ENCODE assay signal across 32 cellular contexts in the genomic region with DNA sequence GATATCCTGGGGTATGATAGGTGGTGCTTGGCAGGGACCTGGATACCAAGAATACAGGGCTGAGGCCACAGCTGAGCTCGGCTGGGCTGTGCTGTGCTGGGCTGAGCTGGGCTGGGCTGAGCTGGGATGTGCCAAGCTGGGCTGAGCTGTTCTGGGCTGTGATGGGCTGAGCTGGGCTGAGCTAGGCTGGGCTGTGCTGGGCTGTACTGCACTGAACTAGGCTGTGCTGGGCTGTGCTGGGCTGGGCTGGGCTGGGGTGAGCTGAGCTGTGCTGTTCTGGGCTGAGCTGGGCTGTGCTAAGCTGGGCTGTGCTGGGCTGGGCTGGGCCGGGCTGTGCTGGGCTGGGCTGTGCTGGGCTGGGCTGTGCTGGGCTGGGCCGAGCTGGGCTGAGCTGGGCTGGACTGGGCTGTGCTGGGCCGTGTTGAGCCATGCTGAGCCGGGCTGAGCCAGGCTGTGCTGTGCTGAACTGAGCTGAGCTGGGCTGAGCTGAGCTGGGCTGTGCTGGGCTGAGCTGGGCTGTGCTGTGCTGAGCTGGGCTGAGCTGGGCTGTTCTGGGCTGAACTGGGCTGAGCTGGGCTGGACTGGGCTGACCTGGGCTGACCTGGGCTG.
DNase-seq lines count a peak whose midpoint lies in the region; ATAC-seq and TF ChIP-seq lines count a peak whose summit lies in the region.
"Had no signal": no experiment of that assay in that cellular context is flagged by ENCODE, and none has a peak within 500 bp of the region (broad histone marks: within the 10 kb centered on the region; RNA-seq: fewer than 3 reads in every experiment).

No MANE protein-coding gene starts in this region.

- H2AK5ac ChIP-seq in neuronal stem cell (ENCODE audit: low read depth, low read length) = peak overlapping the region; percentile 84

- CTCF ChIA-PET in activated CD4-positive, alpha-beta memory T cell treated with anti-CD3 and anti-CD28 coated beads for 36 hours (lab: Charles Lee) = no interaction called here

- DNase-seq in left ventricle myocardium superior (no peak), right atrium auricular region (ENCODE audit: low spot score) (no peak), body of pancreas (no peak), neuronal stem cell (ENCODE audit: low spot score) (no peak), NCI-H2171 (lab: John Stamatoyannopoulos, UW) (no peak), ecto neural progenitor cell (ENCODE audit: low spot score) (no peak)
- no peak for DNase-seq in activated CD4-positive, alpha-beta memory T cell treated with anti-CD3 and anti-CD28 coated beads for 36 hours
- DNase-seq: ACHN; activated CD4-positive, CD25-positive, alpha-beta regulatory T cell; activated gamma-delta T cell treated with Interleukin-2 at 50 U/mL for 16 hours; activated naive CD8-positive, alpha-beta T cell treated with anti-CD3 and anti-CD28 coated beads, Interleukin-2, amount 10 ng/mL, durations not matched to agents 7 days and 5 days; caudate nucleus; CD8-positive, alpha-beta T cell; endodermal cell; MM.1S; NCI-H1105 treated with DMSO at 0.1 percent for 48 hours; NCI-H187 treated with DMSO at 0.1 percent for 48 hours; NCI-H2171 treated with DMSO at 0.1 percent for 48 hours; NCI-H510A; ovary; SK-N-SH; stimulated activated naive CD4-positive, alpha-beta T cell treated with Interleukin-2 at 50 U/mL for 16 hours; testis had no signal

- no peak overlapping the region for H3K27ac Mint-ChIP-seq in activated CD4-positive, alpha-beta memory T cell treated with anti-CD3 and anti-CD28 coated beads for 36 hours
- H3K27ac Mint-ChIP-seq: B cell; CD8-positive, alpha-beta T cell; dendritic cell treated with granulocyte-macrophage colony-stimulating factor and Interleukin-4, amounts not matched to agents 40 ng/mL and 50 ng/mL, for 4 days; endodermal cell; nephron progenitor cell; T-helper 1 cell treated with Interleukin-12 subunit alpha and Interleukin-12 subunit beta and Interleukin-4 antibody, amounts not matched to agents 30 μg/mL and 1 μg/mL, for 36 hours had no signal

- H3K4ac ChIP-seq in neuronal stem cell (ENCODE audit: low read length) = peak overlapping the region; percentile 23

- H3K4me1 Mint-ChIP-seq in activated CD4-positive, alpha-beta memory T cell treated with anti-CD3 and anti-CD28 coated beads for 36 hours (ENCODE audit: low read depth) = peaks cover 2% of the 10 kb centered on the region
- H3K4me1 Mint-ChIP-seq: activated naive CD8-positive, alpha-beta T cell treated with anti-CD3 and anti-CD28 coated beads, Interleukin-2, amount 10 ng/mL, durations not matched to agents 7 days and 5 days; endodermal cell had no signal

- no peak overlapping the region for H2BK5ac ChIP-seq in neuronal stem cell (ENCODE audit: low read length)

- H3K4me1 ChIP-seq in right atrium auricular region = no peaks in the 10 kb centered on the region
- H3K4me1 ChIP-seq in body of pancreas = peaks cover 31% of the 10 kb centered on the region
- H3K4me1 ChIP-seq in neuronal stem cell (ENCODE audit: control insufficient read depth in 2 of 2, insufficient read depth in 1 of 2, low read depth in 1 of 2, low read length in 2 of 2) = no peaks in the 10 kb centered on the region
- H3K4me1 ChIP-seq: testis, vagina had no signal

- H2AFZ ChIP-seq in neuronal stem cell (ENCODE audit: low read length) = no peak overlapping the region
- H2AFZ ChIP-seq: GM23248 had no signal

- H3K9me3 ChIP-seq in right atrium auricular region (no peaks in the 10 kb centered on the region), body of pancreas (no peaks in the 10 kb centered on the region), neuronal stem cell (replicated peaks in 1 of 2; ENCODE audit: control insufficient read depth in 2 of 2, insufficient read depth in 1 of 2, low read depth in 1 of 2, low read length in 2 of 2) (peaks cover 0 to 4% of the 10 kb centered on the region in 2 donors)
- H3K9me3 ChIP-seq: ovary, SK-N-SH, testis, vagina had no signal

- H4K8ac ChIP-seq in neuronal stem cell (ENCODE audit: low read depth, low read length) = peak overlapping the region; percentile 65

- peaks cover 2% of the 10 kb centered on the region for H3K79me1 ChIP-seq in neuronal stem cell (ENCODE audit: low read depth, low read length)

- H3K23ac ChIP-seq in neuronal stem cell (ENCODE audit: low read depth, low read length, poor library complexity) = peak overlapping the region; percentile 80

- H3K27me3 ChIP-seq in right atrium auricular region (no peaks in the 10 kb centered on the region), body of pancreas (no peaks in the 10 kb centered on the region), neuronal stem cell (ENCODE audit: control insufficient read depth in 3 of 3, insufficient read depth in 3 of 3, low read depth in 1 of 3, low read length in 3 of 3) (peaks cover 0 to 70% (median 0%) of the 10 kb centered on the region in 3 experiments)
- H3K27me3 ChIP-seq: ovary, testis, vagina had no signal

- H3K4me3 Mint-ChIP-seq in activated CD4-positive, alpha-beta memory T cell treated with anti-CD3 and anti-CD28 coated beads for 36 hours = no peak overlapping the region
- H3K4me3 Mint-ChIP-seq: activated naive CD8-positive, alpha-beta T cell treated with anti-CD3 and anti-CD28 coated beads, Interleukin-2, amount 10 ng/mL, durations not matched to agents 7 days and 5 days; B cell; CD8-positive, alpha-beta T cell; dendritic cell treated with granulocyte-macrophage colony-stimulating factor and Interleukin-4, amounts not matched to agents 40 ng/mL and 50 ng/mL, for 4 days; endodermal cell; nephron progenitor cell; T-helper 1 cell treated with Interleukin-12 subunit alpha and Interleukin-12 subunit beta and Interleukin-4 antibody, amounts not matched to agents 30 μg/mL and 1 μg/mL, for 36 hours had no signal

- TF ChIP-seq POLR2A in body of pancreas (IDR thresholded peaks at IDR 0.05) = no peak

- TF ChIP-seq CTCF in right atrium auricular region (IDR thresholded peaks at IDR 0.05) (no peak), body of pancreas (IDR thresholded peaks at IDR 0.05) (no peak)

- peak overlapping the region; percentile 97 for H3K14ac ChIP-seq in neuronal stem cell (ENCODE audit: low read length)

- 17 to 79% methylated on average over 1 to 3 of the region's 5 CpGs for WGBS in body of pancreas, 2 donors
- WGBS in neuronal stem cell (ENCODE audit: extremely low coverage in 2 of 2, insufficient read length in 2 of 2, insufficient replicate concordance in 1 of 2), 2 donors = no CpG with 5 or more reads among the region's 5 CpGs

- H3K36me3 Mint-ChIP-seq in activated CD4-positive, alpha-beta memory T cell treated with anti-CD3 and anti-CD28 coated beads for 36 hours = no peaks in the 10 kb centered on the region
- H3K36me3 Mint-ChIP-seq: activated naive CD8-positive, alpha-beta T cell treated with anti-CD3 and anti-CD28 coated beads, Interleukin-2, amount 10 ng/mL, durations not matched to agents 7 days and 5 days; CD8-positive, alpha-beta T cell had no signal

- peak overlapping the region; percentile 9 for H3K9ac ChIP-seq in neuronal stem cell (ENCODE audit: low read depth, low read length, poor library complexity)
- H3K9ac ChIP-seq: GM23248, SK-N-SH had no signal

- H3K36me3 ChIP-seq in right atrium auricular region (no peaks in the 10 kb centered on the region), body of pancreas (replicated peaks in 1 of 2; ENCODE audit: insufficient read depth in 1 of 2, low read depth in 2 of 2) (no peaks in the 10 kb centered on the region), neuronal stem cell (replicated peaks in 1 of 2; ENCODE audit: control insufficient read depth in 2 of 2, insufficient read depth in 2 of 2, low read length in 2 of 2) (no peaks in the 10 kb centered on the region)
- H3K36me3 ChIP-seq: ovary, vagina had no signal

- no peak overlapping the region for H4K91ac ChIP-seq in neuronal stem cell (ENCODE audit: low read depth, low read length, poor library complexity)

- POLR2A ChIA-PET in activated CD4-positive, alpha-beta memory T cell treated with anti-CD3 and anti-CD28 coated beads for 36 hours (lab: Charles Lee) = no interaction called here

- H3K18ac ChIP-seq in neuronal stem cell (ENCODE audit: low read length) = peak overlapping the region; percentile 85

- no peak overlapping the region for H3K4me2 ChIP-seq in neuronal stem cell (ENCODE audit: insufficient read depth, low read length, poor library complexity, severe bottlenecking)
- H3K4me2 ChIP-seq: SK-N-SH had no signal

- peak; percentile 37 for ATAC-seq in left ventricle myocardium superior
- ATAC-seq in body of pancreas = peak; percentile 15
- ATAC-seq in HG02759 (IDR thresholded peaks at IDR 0.05; ENCODE audit: unreplicated experiment) = no peak
- ATAC-seq: CD8-positive, alpha-beta T cell had no signal

- no peak overlapping the region for H2BK15ac ChIP-seq in neuronal stem cell (ENCODE audit: low read length)

- no peaks in the 10 kb centered on the region for H3K9me3 Mint-ChIP-seq in activated CD4-positive, alpha-beta memory T cell treated with anti-CD3 and anti-CD28 coated beads for 36 hours
- H3K9me3 Mint-ChIP-seq: activated naive CD8-positive, alpha-beta T cell treated with anti-CD3 and anti-CD28 coated beads, Interleukin-2, amount 10 ng/mL, durations not matched to agents 7 days and 5 days; CD8-positive, alpha-beta T cell; dendritic cell treated with granulocyte-macrophage colony-stimulating factor and Interleukin-4, amounts not matched to agents 40 ng/mL and 50 ng/mL, for 4 days; T-helper 1 cell treated with Interleukin-12 subunit alpha and Interleukin-12 subunit beta and Interleukin-4 antibody, amounts not matched to agents 30 μg/mL and 1 μg/mL, for 36 hours had no signal

- H2BK120ac ChIP-seq in neuronal stem cell (ENCODE audit: low read depth, low read length) = no peak overlapping the region

- intact Hi-C loops in left ventricle myocardium superior (cut with micrococcal nuclease) = no loop called here
- intact Hi-C loops in body of pancreas (cut with DNase I) = no loop called here
- intact Hi-C loops in activated CD4-positive, alpha-beta memory T cell treated with anti-CD3 and anti-CD28 coated beads for 36 hours (cut with micrococcal nuclease) = loop anchor here (10.0 kb wide), 1 partner anchor 102 kb away; no protein-coding TSS in a partner anchor

- H3K4me3 ChIP-seq in right atrium auricular region = no peak overlapping the region
- H3K4me3 ChIP-seq in body of pancreas = no peak overlapping the region
- H3K4me3 ChIP-seq in neuronal stem cell (ENCODE audit: low read length in 2 of 2) = no peak overlapping the region
- H3K4me3 ChIP-seq: GM23248, lung, ovary, skin epidermis, testis, vagina had no signal

- peak overlapping the region; percentile 58 for H2BK12ac ChIP-seq in neuronal stem cell (ENCODE audit: low read length)

- H3K27me3 Mint-ChIP-seq in activated CD4-positive, alpha-beta memory T cell treated with anti-CD3 and anti-CD28 coated beads for 36 hours = no peaks in the 10 kb centered on the region
- H3K27me3 Mint-ChIP-seq: activated naive CD8-positive, alpha-beta T cell treated with anti-CD3 and anti-CD28 coated beads, Interleukin-2, amount 10 ng/mL, durations not matched to agents 7 days and 5 days; B cell; dendritic cell treated with granulocyte-macrophage colony-stimulating factor and Interleukin-4, amounts not matched to agents 40 ng/mL and 50 ng/mL, for 4 days had no signal

- H3K27ac ChIP-seq in right atrium auricular region (no peak overlapping the region), body of pancreas (no peak overlapping the region), neuronal stem cell (replicated peaks; ENCODE audit: low read length) (no peak overlapping the region)
- H3K27ac ChIP-seq: GM23248, ovary, skin epidermis, testis, vagina had no signal
